8 cellular contexts compared by ENCODE assay signal in the genomic region with DNA sequence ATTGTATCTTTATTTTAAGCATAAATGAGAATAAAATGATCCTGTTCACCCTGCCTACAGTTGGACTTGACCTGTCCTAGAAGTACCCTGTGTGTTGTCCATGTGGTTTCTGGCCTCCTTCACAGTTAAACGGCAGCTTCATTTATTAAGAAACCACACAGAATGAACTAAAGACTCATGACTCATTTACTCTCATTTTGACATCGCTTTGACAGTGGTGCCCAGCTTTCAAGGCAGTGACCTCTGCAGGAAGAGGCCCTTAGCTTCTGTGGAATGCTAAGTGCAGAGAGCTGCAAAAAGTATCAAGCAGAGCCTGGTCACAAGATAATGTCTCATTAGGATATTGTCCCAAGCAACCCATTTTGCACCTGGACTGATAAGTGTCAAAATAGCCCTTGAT.
DNase-seq lines count a peak whose midpoint lies in the region; ATAC-seq and TF ChIP-seq lines count a peak whose summit lies in the region.

No MANE protein-coding gene starts in this region.

- dilution Hi-C loops in IMR-90 (cut with HindIII; ENCODE audit: low sequenced_read_pairs, unreplicated experiment) (no loop called here), mammary epithelial cell (cut with HindIII; ENCODE audit: low sequenced_read_pairs) (no loop called here)

- peak overlapping the region; percentile 84 for H3K4ac ChIP-seq in IMR-90 (ENCODE audit: low read depth, low read length)

- H3K36me3 Mint-ChIP-seq in activated naive CD4-positive, alpha-beta T cell treated with anti-CD3 and anti-CD28 coated beads, Interleukin-2, amount 50 U/mL, for 72 hours: peaks cover 0 to 7% of the 10 kb centered on the region in 2 donors

- TF ChIP-seq POLR2A in IMR-90 (IDR thresholded peaks at IDR 0.05; ENCODE audit: low read depth, low read length): no peak

- H4K20me1 ChIP-seq in IMR-90 (ENCODE audit: insufficient read depth, low read length) (0 out of 2 replicates have a peak, but pooled peaks cover 6% of the 10 kb centered on the region), mammary epithelial cell (ENCODE audit: insufficient read depth, low read length) (no peaks in the 10 kb centered on the region)

- H3K4me2 ChIP-seq in IMR-90 (ENCODE audit: low read depth, low read length) (no peak overlapping the region), mammary epithelial cell (ENCODE audit: insufficient read depth, low read depth, low read length) (no peak overlapping the region)

- no peaks in the 10 kb centered on the region for H3K79me2 ChIP-seq in mammary epithelial cell (ENCODE audit: insufficient read depth, low read length)

- H2BK5ac ChIP-seq in IMR-90 (ENCODE audit: low read depth, low read length, poor library complexity, severe bottlenecking): peak overlapping the region; percentile 93

- no peak overlapping the region for H3K4me3 ChIP-seq in IMR-90 (ENCODE audit: insufficient read depth, low read depth, low read length)
- no peak overlapping the region for H3K4me3 ChIP-seq in mammary epithelial cell (replicated peaks in 1 of 3; ENCODE audit: insufficient read depth in 1 of 3, low read depth in 2 of 3, low read length in 3 of 3)
- no peak overlapping the region for H3K4me3 ChIP-seq in psoas muscle
- no peak overlapping the region for H3K4me3 ChIP-seq in ascending aorta

- intact Hi-C loops in IMR-90 (cut with micrococcal nuclease) (loop anchor here (5.0 kb wide), 1 partner anchor 84 kb away; no protein-coding TSS in a partner anchor), mammary epithelial cell (cut with micrococcal nuclease) (no loop called here), psoas muscle (cut with DNase I) (no loop called here), ascending aorta (cut with DNase I) (no loop called here)

- H3K36me3 ChIP-seq in IMR-90 (ENCODE audit: control insufficient read depth, insufficient read depth, low read length) (peaks cover 11% of the 10 kb centered on the region), mammary epithelial cell (ENCODE audit: insufficient read depth, low read length) (peaks cover 13% of the 10 kb centered on the region), psoas muscle (ENCODE audit: insufficient read depth in 1 of 2, low read depth in 1 of 2) (peaks cover 11 to 74% of the 10 kb centered on the region in 2 donors), ascending aorta (peaks cover 12 to 24% of the 10 kb centered on the region in 2 donors)

- H3K9me3 Mint-ChIP-seq in activated naive CD4-positive, alpha-beta T cell treated with anti-CD3 and anti-CD28 coated beads, Interleukin-2, amount 50 U/mL, for 72 hours: no peaks in the 10 kb centered on the region

- peak overlapping the region; percentile 61; the same call in 2 of the 3 replicates for H2BK15ac ChIP-seq in IMR-90 (ENCODE audit: low read depth, low read length)

- H3K18ac ChIP-seq in IMR-90 (ENCODE audit: low read depth, low read length): no peak overlapping the region

- H3K4me1 ChIP-seq in IMR-90 (ENCODE audit: control insufficient read depth, insufficient read depth, low read length): peaks cover 17% of the 10 kb centered on the region
- no peaks in the 10 kb centered on the region for H3K4me1 ChIP-seq in mammary epithelial cell (ENCODE audit: insufficient read depth, low read length)
- peaks cover 5% of the 10 kb centered on the region for H3K4me1 ChIP-seq in psoas muscle
- peaks cover 0 to 3% of the 10 kb centered on the region in 2 donors for H3K4me1 ChIP-seq in ascending aorta

- POLR2A ChIA-PET in IMR-90 (lab: Charles Lee; ENCODE audit: unreplicated experiment): no interaction called here

- H4K5ac ChIP-seq in IMR-90 (ENCODE audit: low read depth, low read length): no peak overlapping the region

- H3K23ac ChIP-seq in IMR-90 (ENCODE audit: low read depth, low read length): peak overlapping the region; percentile 79

- peaks cover 0 to 22% of the 10 kb centered on the region in 2 experiments; a peak in 2 of 4 replicates for H3K79me1 ChIP-seq in IMR-90 (ENCODE audit: low read depth in 1 of 2, low read length in 2 of 2)

- H2AK9ac ChIP-seq in IMR-90 (replicated peaks; ENCODE audit: low read depth, low read length, poor library complexity): no peak overlapping the region

- no CpG with 5 or more reads among the region's 2 CpGs for WGBS in IMR-90 (ENCODE audit: extremely low coverage in 2 of 2, insufficient read length in 1 of 2), 2 experiments
- WGBS in mammary epithelial cell (ENCODE audit: low coverage, missing lambda C conversion rate): 44% methylated on average over 2 of the region's 2 CpGs
- WGBS in psoas muscle, 3 donors: 54 to 77% (median 55%) methylated on average over 2 of the region's 2 CpGs

- peak; percentile 77 to 96 for ATAC-seq in activated naive CD4-positive, alpha-beta T cell treated with anti-CD3 and anti-CD28 coated beads, Interleukin-2, amount 50 U/mL, for 72 hours
- ATAC-seq in IMR-90 (ENCODE audit: low read depth) (peak; percentile 45; the same call in 1 of the 2 replicates), psoas muscle (peak in 2 of 4 donors; percentile 44 to 46)

- in situ Hi-C loops in IMR-90 (cut with MboI; ENCODE audit: low sequenced_read_pairs): no loop called here
- in situ Hi-C loops in mammary epithelial cell (cut with MboI; ENCODE audit: low sequenced_read_pairs in 2 of 2): no loop called here

- H3K9me3 ChIP-seq in IMR-90 (ENCODE audit: control insufficient read depth, insufficient read depth, low read length): no peaks in the 10 kb centered on the region
- H3K9me3 ChIP-seq in mammary epithelial cell (replicated peaks; ENCODE audit: insufficient read depth, low read length): no peaks in the 10 kb centered on the region
- H3K9me3 ChIP-seq in psoas muscle: no peaks in the 10 kb centered on the region
- no peaks in the 10 kb centered on the region for H3K9me3 ChIP-seq in ascending aorta

- H4K8ac ChIP-seq in IMR-90 (ENCODE audit: low read depth in 2 of 2, low read length in 2 of 2): peak overlapping the region; percentile 72 to 85

- H2AFZ ChIP-seq in IMR-90 (replicated peaks; ENCODE audit: low read length, poor library complexity) (no peak overlapping the region), mammary epithelial cell (ENCODE audit: low read depth, low read length) (no peak overlapping the region)

- H3K27me3 ChIP-seq in IMR-90 (ENCODE audit: control insufficient read depth, insufficient read depth, low read length) (no peaks in the 10 kb centered on the region), mammary epithelial cell (ENCODE audit: insufficient read depth, low read length) (no peaks in the 10 kb centered on the region), psoas muscle (ENCODE audit: insufficient read depth in 3 of 3, low read length in 2 of 3) (no peaks in the 10 kb centered on the region), ascending aorta (no peaks in the 10 kb centered on the region)

- DNase-seq in activated naive CD4-positive, alpha-beta T cell treated with anti-CD3 and anti-CD28 coated beads, Interleukin-2, amount 50 U/mL, for 72 hours (ENCODE audit: low spot score in 2 of 2): no peak
- no peak for DNase-seq in activated naive CD4-positive, alpha-beta T cell treated with Interleukin-2 at 50 U/mL for 16 hours
- peak; percentile 73 for DNase-seq in IMR-90
- DNase-seq in mammary epithelial cell: peak; percentile 52
- DNase-seq in psoas muscle: no peak
- DNase-seq in cerebellar cortex (ENCODE audit: low spot score): no peak
- no peak for DNase-seq in GOT3 (lab: John Stamatoyannopoulos, UW)
- no peak for DNase-seq in ascending aorta (ENCODE audit: low spot score in 2 of 2)

- peak overlapping the region; percentile 87 for H2AK5ac ChIP-seq in IMR-90 (ENCODE audit: low read depth, low read length)

- no peak overlapping the region for H3K56ac ChIP-seq in IMR-90 (ENCODE audit: extremely low read depth, insufficient read depth, low read length)

- H4K91ac ChIP-seq in IMR-90 (ENCODE audit: insufficient read depth, low read depth, low read length): peak overlapping the region; percentile 46

- peak overlapping the region; percentile 78 for H2BK20ac ChIP-seq in IMR-90 (ENCODE audit: low read depth, low read length)

- H3K27ac ChIP-seq in IMR-90 (ENCODE audit: insufficient read depth, low read length) (peak overlapping the region; percentile 0; the same call in 1 of the 2 replicates), mammary epithelial cell (ENCODE audit: insufficient read depth, low read depth, low read length) (no peak overlapping the region), psoas muscle (peak overlapping the region; percentile 48), ascending aorta (no peak overlapping the region)

- TF ChIP-seq RAD21 in IMR-90 (IDR thresholded peaks at IDR 0.05; ENCODE audit: low read length): no peak

- H3K27ac Mint-ChIP-seq in activated naive CD4-positive, alpha-beta T cell treated with anti-CD3 and anti-CD28 coated beads, Interleukin-2, amount 50 U/mL, for 72 hours: peak overlapping the region in 1 of 2 donors; percentile 53

- TF ChIP-seq CTCF in IMR-90 (conservative IDR thresholded peaks at IDR 0.05; ENCODE audit: low read depth, low read length): no peak
- TF ChIP-seq CTCF in mammary epithelial cell (conservative IDR thresholded peaks at IDR 0.05 in 1 of 2, IDR thresholded peaks at IDR 0.05 in 1 of 2; ENCODE audit: extremely low read depth in 1 of 2, insufficient read depth in 1 of 2, low read depth in 1 of 2, low read length in 2 of 2): no peak
- no peak for TF ChIP-seq CTCF in psoas muscle (IDR thresholded peaks at IDR 0.05)
- no peak for TF ChIP-seq CTCF in ascending aorta (IDR thresholded peaks at IDR 0.05)

- BruUV-seq in IMR-90 (replicated peaks; lab: Mats Ljungman, UMichigan): no TSS peak
- no TSS peak for BruUV-seq in mammary epithelial cell (replicated peaks; lab: Mats Ljungman, UMichigan)

- peaks cover 22% of the 10 kb centered on the region for H3K9me1 ChIP-seq in IMR-90 (ENCODE audit: insufficient read depth, low read length)

- H2BK120ac ChIP-seq in IMR-90 (ENCODE audit: low read depth, low read length): peak overlapping the region; percentile 84

- CTCF ChIA-PET in IMR-90 (lab: Yijun Ruan, JAX) (interaction anchor here (0.6 to 1.5 kb wide), 3 partner anchors 9 to 99 kb away, joined by 3 to 8 read pairs (median 5); partner anchors contain the start of gene LSM5), mammary epithelial cell (lab: Charles Lee; ENCODE audit: low non-redundant PET) (no interaction called here)

- peak overlapping the region; percentile 53; the same call in 1 of the 2 replicates for H3K14ac ChIP-seq in IMR-90 (replicated peaks; ENCODE audit: low read depth, low read length)

- H3K9ac ChIP-seq in IMR-90 (ENCODE audit: low read depth, low read length): no peak overlapping the region
- H3K9ac ChIP-seq in mammary epithelial cell (ENCODE audit: insufficient read depth, low read length): no peak overlapping the region

TF ChIP-seq in IMR-90, 13 proteins besides CTCF, POLR2A, EP300 and RAD21:
- TF ChIP-seq FOS (IDR thresholded peaks at IDR 0.05; ENCODE audit: low read depth, low read length) (0 out of 2 replicates have a peak, but pooled peaks have one; percentile 38), RFX5 (IDR thresholded peaks at IDR 0.05; ENCODE audit: low read depth, low read length) (no peak)

Comparison
In these comparisons a context has a peak if more than half of its experiments do, and no peak if none do; other contexts are left out.
1. DNase-seq: peak in IMR-90 (single experiment) and mammary epithelial cell (single experiment); none in activated naive CD4-positive, alpha-beta T cell treated with anti-CD3 and anti-CD28 coated beads, Interleukin-2, amount 50 U/mL, for 72 hours (0 of 2), activated naive CD4-positive, alpha-beta T cell treated with Interleukin-2 at 50 U/mL for 16 hours (single experiment), psoas muscle (0 of 2), cerebellar cortex (single experiment), GOT3 (single experiment) and ascending aorta (0 of 2).
2. H3K27ac ChIP-seq: peak in IMR-90 (single experiment) and psoas muscle (single experiment); none in mammary epithelial cell (single experiment) and ascending aorta (0 of 2).